Comparison of ENCODE assay signal across 1 cellular context in genomic region chr9:99000480-99001395, GRCh38.
TF ChIP-seq lines count a peak whose summit lies in the region.

No MANE protein-coding gene starts in this region.

TF ChIP-seq in HCT116, 20 proteins besides CTCF, POLR2A, EP300 and RAD21 (continued from another document):
- TF ChIP-seq REST (IDR thresholded peaks at IDR 0.05; ENCODE audit: low read depth) (no peak), JUND (IDR thresholded peaks at IDR 0.05) (no peak), ZBTB33 (IDR thresholded peaks at IDR 0.05; ENCODE audit: extremely low read depth, insufficient replicate concordance, low read length) (no peak), EZH2phosphoT487 (IDR thresholded peaks at IDR 0.05; ENCODE audit: borderline replicate concordance) (no peak), YY1 (IDR thresholded peaks at IDR 0.05; ENCODE audit: extremely low read depth, insufficient replicate concordance, low read depth, low read length) (no peak)
